Comparison of ENCODE assay signal across 9 cellular contexts in genomic region chr12:1171657-1172056, GRCh38.
DNase-seq lines count a peak whose midpoint lies in the region; ATAC-seq, FAIRE-seq and TF ChIP-seq lines count a peak whose summit lies in the region.
"Had no signal": no experiment of that assay in that cellular context is flagged by ENCODE, and none has a peak within 500 bp of the region (broad histone marks: within the 10 kb centered on the region; RNA-seq: fewer than 3 reads in every experiment).

No MANE protein-coding gene starts in this region.

- H3K9me3 Mint-ChIP-seq in activated T-cell treated with anti-CD3 and anti-CD28 coated beads, Interleukin-2, amount 50 U/mL, for 72 hours, result no peaks in the 10 kb centered on the region

- H3K9ac ChIP-seq in KMS-11 (no peak overlapping the region), kidney (ENCODE audit: low read length in 2 of 2) (no peak overlapping the region)

- no peaks in the 10 kb centered on the region for H3K9me3 ChIP-seq in kidney (ENCODE audit: control insufficient read depth in 1 of 2, low read length in 2 of 2)
- H3K9me3 ChIP-seq: breast epithelium had no signal

- intact Hi-C loops in kidney (cut with DNase I), result no loop called here

- H3K27ac ChIP-seq in KMS-11, result peak overlapping the region; percentile 64
- no peak overlapping the region for H3K27ac ChIP-seq in kidney (ENCODE audit: low read depth in 2 of 2, low read length in 2 of 2)
- H3K27ac ChIP-seq: breast epithelium had no signal

- H3K79me2 ChIP-seq in KMS-11 (ENCODE audit: insufficient read depth, low read depth), result no peaks in the 10 kb centered on the region

- peaks cover 0 to 3% of the 10 kb centered on the region in 2 donors for H3K36me3 Mint-ChIP-seq in activated T-cell treated with anti-CD3 and anti-CD28 coated beads, Interleukin-2, amount 50 U/mL, for 72 hours (ENCODE audit: insufficient read depth in 2 of 2)

- no peak overlapping the region for H3K4me3 Mint-ChIP-seq in activated T-cell treated with anti-CD3 and anti-CD28 coated beads, Interleukin-2, amount 50 U/mL, for 72 hours

- H3K27ac Mint-ChIP-seq in activated T-cell treated with anti-CD3 and anti-CD28 coated beads, Interleukin-2, amount 50 U/mL, for 72 hours, result no peak overlapping the region

- H3K4me3 ChIP-seq in KMS-11 (IDR thresholded peaks at IDR 0.05; ENCODE audit: insufficient read depth, low read depth, low read length), result no peak overlapping the region
- no peak overlapping the region for H3K4me3 ChIP-seq in retinal pigment epithelial cell (ENCODE audit: low read length)
- H3K4me3 ChIP-seq in kidney (ENCODE audit: low read length in 2 of 2), result no peak overlapping the region
- H3K4me3 ChIP-seq: breast epithelium had no signal

- TF ChIP-seq CTCF in KMS-11 (conservative IDR thresholded peaks at IDR 0.05; ENCODE audit: low read depth, low read length), result no peak
- no peak for TF ChIP-seq CTCF in retinal pigment epithelial cell (conservative IDR thresholded peaks at IDR 0.05; ENCODE audit: low read depth, low read length)
- TF ChIP-seq CTCF in kidney (IDR thresholded peaks at IDR 0.05; ENCODE audit: borderline replicate concordance, extremely low read depth, insufficient read depth), result no peak

- DNase-seq in NCI-H524 treated with DMSO at 0.1 percent for 48 hours (lab: John Stamatoyannopoulos, UW), result peak; percentile 74
- peak; percentile 6 to 79 for DNase-seq in dermis microvascular lymphatic vessel endothelial cell (ENCODE audit: low read depth in 2 of 2)
- peak; percentile 39 for DNase-seq in retinal pigment epithelial cell (ENCODE audit: low read depth)
- no peak for DNase-seq in activated T-cell treated with anti-CD3 and anti-CD28 coated beads, Interleukin-2, amount 50 U/mL, for 72 hours
- DNase-seq in kidney, result no peak
- DNase-seq: left cardiac atrium had no signal

- no peaks in the 10 kb centered on the region for H4K20me1 ChIP-seq in KMS-11 (ENCODE audit: insufficient read depth)

- peaks cover 75% of the 10 kb centered on the region for H3K4me1 ChIP-seq in KMS-11 (ENCODE audit: low read depth, poor library complexity, severe bottlenecking)
- peaks cover 2 to 4% of the 10 kb centered on the region in 2 donors for H3K4me1 ChIP-seq in kidney (ENCODE audit: control insufficient read depth in 1 of 2, insufficient read depth in 1 of 2, low read depth in 1 of 2, low read length in 2 of 2)
- H3K4me1 ChIP-seq: breast epithelium had no signal

- no peaks in the 10 kb centered on the region for H3K4me1 Mint-ChIP-seq in activated T-cell treated with anti-CD3 and anti-CD28 coated beads, Interleukin-2, amount 50 U/mL, for 72 hours (ENCODE audit: low read depth)

- peak overlapping the region; percentile 58 for H3K4me2 ChIP-seq in KMS-11

- no peak for ATAC-seq in HG02623 (IDR thresholded peaks at IDR 0.05; ENCODE audit: unreplicated experiment)
- no peak for ATAC-seq in activated T-cell treated with anti-CD3 and anti-CD28 coated beads, Interleukin-2, amount 50 U/mL, for 72 hours (replicated peaks in 1 of 2)

- no peaks in the 10 kb centered on the region for H3K36me3 ChIP-seq in KMS-11 (ENCODE audit: insufficient read depth)
- no peaks in the 10 kb centered on the region for H3K36me3 ChIP-seq in kidney (ENCODE audit: control insufficient read depth in 1 of 2, insufficient read depth in 2 of 2, low read length in 2 of 2)
- H3K36me3 ChIP-seq: breast epithelium had no signal

- FAIRE-seq in kidney (lab: Jason Lieb, UNC), result no peak

- H2AFZ ChIP-seq in KMS-11 (ENCODE audit: low read depth), result no peak overlapping the region

- H3K27me3 Mint-ChIP-seq in activated T-cell treated with anti-CD3 and anti-CD28 coated beads, Interleukin-2, amount 50 U/mL, for 72 hours (ENCODE audit: low read depth), result no peaks in the 10 kb centered on the region

- H3K27me3 ChIP-seq in KMS-11 (ENCODE audit: insufficient read depth, low read depth), result no peaks in the 10 kb centered on the region
- H3K27me3 ChIP-seq: breast epithelium had no signal

Comparison
In these comparisons a context has a peak if more than half of its experiments do, and no peak if none do; other contexts are left out.
1. DNase-seq: peak in NCI-H524 treated with DMSO at 0.1 percent for 48 hours (single experiment), dermis microvascular lymphatic vessel endothelial cell (2 of 2) and retinal pigment epithelial cell (single experiment); none in activated T-cell treated with anti-CD3 and anti-CD28 coated beads, Interleukin-2, amount 50 U/mL, for 72 hours (0 of 2) and kidney (single experiment).